ENCODE assay signal across 8 cellular contexts in the genomic region with DNA sequence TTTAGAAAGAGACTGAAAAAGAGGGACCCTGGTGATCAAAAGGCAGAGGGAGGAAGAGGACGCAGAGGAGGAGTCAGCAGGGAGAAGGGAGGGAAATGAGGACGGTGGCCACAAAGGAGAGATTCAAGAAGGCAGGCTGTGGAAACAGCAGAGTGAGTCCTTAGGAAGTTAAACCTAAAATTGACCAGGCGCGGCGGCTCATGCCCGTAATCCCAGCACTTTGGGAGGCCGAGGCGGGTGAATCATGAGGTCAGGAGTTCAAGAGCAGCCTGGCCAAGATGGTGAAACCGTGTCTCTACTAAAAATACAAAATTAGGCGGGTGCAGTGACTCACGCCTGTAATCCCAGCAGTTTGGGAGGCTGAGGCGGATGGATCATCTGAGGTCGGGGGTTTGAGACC. TPM values are rescaled to one million over a fixed set of nuclear protein-coding genes. Genes with fewer than 3 reads are reported as not detected.
DNase-seq lines count a peak whose midpoint lies in the region; ATAC-seq, FAIRE-seq and TF ChIP-seq lines count a peak whose summit lies in the region.
"Not testable (repeated sequence)": the region's sequence is repeated elsewhere in the genome, so short reads cannot be mapped to it uniquely, and the experiment has no call there.

No MANE protein-coding gene starts in this region.

- not testable (repeated sequence) for H3K27ac ChIP-seq in SJSA1, pancreas
- H3K27ac ChIP-seq in esophagus muscularis mucosa (replicated peaks in 1 of 4) (peak overlapping the region; percentile 67 to 89 (median 80)), liver (ENCODE audit: low read depth in 1 of 2, low read length in 2 of 2) (peak overlapping the region in 1 of 2 donors; percentile 57), transverse colon (peak overlapping the region; percentile 67 to 91 (median 84))

- H3K4me3 Mint-ChIP-seq in Calu3 (ENCODE audit: low read depth, unreplicated experiment), result peak overlapping the region; percentile 32

- H3K4me1 Mint-ChIP-seq in Calu3 (ENCODE audit: low read depth, unreplicated experiment), result peaks cover 11% of the 10 kb centered on the region

- BruUV-seq in Calu3 (replicated peaks; lab: Mats Ljungman, UMichigan), result not testable (repeated sequence)

- CTCF ChIA-PET in Calu3 (lab: Charles Lee), result not testable (repeated sequence)

- H3K9me3 ChIP-seq in SJSA1 (replicated peaks); esophagus muscularis mucosa; liver (ENCODE audit: control insufficient read depth in 4 of 4, low read length in 3 of 4); pancreas; transverse colon: not testable (repeated sequence)

- H3K9ac ChIP-seq in liver (ENCODE audit: low read depth in 1 of 2, low read length in 2 of 2), result not testable (repeated sequence)

- not testable (repeated sequence) for TF ChIP-seq CTCF in Calu3 (IDR thresholded peaks at IDR 0.05; ENCODE audit: unreplicated experiment); esophagus muscularis mucosa (IDR thresholded peaks at IDR 0.05); liver (IDR thresholded peaks at IDR 0.05; ENCODE audit: low read depth, low read length, missing input control); pancreas (IDR thresholded peaks at IDR 0.05); transverse colon (IDR thresholded peaks at IDR 0.05)

- TF ChIP-seq POLR2A in esophagus muscularis mucosa (IDR thresholded peaks at IDR 0.05; ENCODE audit: low read depth); transverse colon (IDR thresholded peaks at IDR 0.05): not testable (repeated sequence)

- H3K27ac Mint-ChIP-seq in Calu3 (ENCODE audit: unreplicated experiment), result not testable (repeated sequence)
- H3K27ac Mint-ChIP-seq in activated naive CD4-positive, alpha-beta T cell treated with anti-CD3 and anti-CD28 coated beads, Interleukin-2, amount 50 U/mL, for 72 hours, result peak overlapping the region; percentile 32 to 81

- not testable (repeated sequence) for H3K9me3 Mint-ChIP-seq in Calu3 (ENCODE audit: low read depth, unreplicated experiment); activated naive CD4-positive, alpha-beta T cell treated with anti-CD3 and anti-CD28 coated beads, Interleukin-2, amount 50 U/mL, for 72 hours

- in situ Hi-C loops in transverse colon (cut with MboI; ENCODE audit: low pct_ligation_motif_present in 1 of 4, low pct_unique_long_range_greater_than_20kb in 1 of 4, low sequenced_read_pairs in 3 of 4), result loop anchor here in 2 of 4 donors (25.0 kb wide), 3 partner anchors 193 to 443 kb away; a partner anchor contains a TSS

- not testable (repeated sequence) for H3K4me3 ChIP-seq in SJSA1; liver (ENCODE audit: low read depth in 1 of 3, low read length in 3 of 3); pancreas; transverse colon
- H3K4me3 ChIP-seq in esophagus muscularis mucosa, result peak overlapping the region in 1 of 4 donors; percentile 12

- not testable (repeated sequence) for DNase-seq in Calu3; activated naive CD4-positive, alpha-beta T cell treated with anti-CD3 and anti-CD28 coated beads, Interleukin-2, amount 50 U/mL, for 72 hours (ENCODE audit: low spot score in 2 of 2); esophagus muscularis mucosa (ENCODE audit: extremely low spot score)
- DNase-seq in M059J (ENCODE audit: low read depth), result peak; percentile 85
- peak; percentile 34 to 62 for DNase-seq in SJSA1 (ENCODE audit: low read depth in 1 of 2, low spot score in 2 of 2)
- DNase-seq in pancreas, result peak in 2 of 6 donors; percentile 10
- DNase-seq in transverse colon, result peak; percentile 53

- H3K36me3 ChIP-seq in SJSA1; esophagus muscularis mucosa; liver (ENCODE audit: control insufficient read depth in 4 of 4, insufficient read depth in 3 of 4, low read depth in 1 of 4, low read length in 3 of 4); pancreas; transverse colon: not testable (repeated sequence)

- not testable (repeated sequence) for ATAC-seq in activated naive CD4-positive, alpha-beta T cell treated with anti-CD3 and anti-CD28 coated beads, Interleukin-2, amount 50 U/mL, for 72 hours
- peak in 3 of 4 donors; percentile 30 to 70 (median 55) for ATAC-seq in pancreas

- not testable (repeated sequence) for TF ChIP-seq RAD21 in liver (IDR thresholded peaks at IDR 0.05)

- WGBS in esophagus muscularis mucosa, result 43% methylated on average over 13 of the region's 13 CpGs
- 75% methylated on average over 13 of the region's 13 CpGs for WGBS in liver
- WGBS in pancreas, 2 donors, result 61 to 72% methylated on average over 13 of the region's 13 CpGs
- WGBS in transverse colon (ENCODE audit: low coverage in 1 of 2), 2 donors, result 53 to 61% methylated on average over 11 to 13 of the region's 13 CpGs

- not testable (repeated sequence) for H3K4me1 ChIP-seq in SJSA1 (replicated peaks); liver (ENCODE audit: control insufficient read depth in 4 of 4, insufficient read depth in 4 of 4, low read length in 3 of 4); pancreas
- H3K4me1 ChIP-seq in esophagus muscularis mucosa (peaks cover 0 to 52% (median 37%) of the 10 kb centered on the region in 4 donors), transverse colon (peaks cover 0 to 33% (median 5%) of the 10 kb centered on the region in 4 donors)

- H3K36me3 Mint-ChIP-seq in Calu3 (ENCODE audit: insufficient read depth, unreplicated experiment); activated naive CD4-positive, alpha-beta T cell treated with anti-CD3 and anti-CD28 coated beads, Interleukin-2, amount 50 U/mL, for 72 hours: not testable (repeated sequence)

- H3K27me3 ChIP-seq in SJSA1 (replicated peaks); esophagus muscularis mucosa; liver (ENCODE audit: control insufficient read depth in 4 of 4, insufficient read depth in 4 of 4, low read length in 3 of 4); pancreas; transverse colon: not testable (repeated sequence)

- not testable (repeated sequence) for FAIRE-seq in pancreas (lab: Jason Lieb, UNC)

- H3K27me3 Mint-ChIP-seq in Calu3 (ENCODE audit: unreplicated experiment), result peaks cover 25% of the 10 kb centered on the region

- intact Hi-C loops in Calu3 (cut with micrococcal nuclease; ENCODE audit: unreplicated experiment); esophagus muscularis mucosa (cut with DNase I): not testable (repeated sequence)
- intact Hi-C loops in pancreas (cut with DNase I), result loop anchor here in 1 of 3 donors (10.0 kb wide), 2 partner anchors 176 to 306 kb away; a partner anchor contains a TSS
- intact Hi-C loops in transverse colon (cut with DNase I; ENCODE audit: low total_unique reads), result loop anchor here (5.0 kb wide), 1 partner anchor 632 kb away; a partner anchor contains a TSS

- not testable (repeated sequence) for TF ChIP-seq EP300 in esophagus muscularis mucosa (IDR thresholded peaks at IDR 0.05); transverse colon (IDR thresholded peaks at IDR 0.05; ENCODE audit: low read depth)

TF ChIP-seq in liver, 16 proteins besides CTCF, POLR2A, EP300 and RAD21:
- TF ChIP-seq JUND (IDR thresholded peaks at IDR 0.05), result peak in 1 of 2 donors; percentile 29
- peak; percentile 15 for TF ChIP-seq NR2F2 (IDR thresholded peaks at IDR 0.05)

RNA-seq across cellular contexts. Expression of a gene that starts 20.1 kb away (rescaled TPM):
- 31.9 and 34.9 TPM in 2 replicates for total RNA-seq in Calu3 (2022)
- total RNA-seq in M059J (2014; rRNA removed; shearing (Covaris generic)), result 27.7 and 54.2 TPM in 2 replicates
- total RNA-seq in SJSA1 (2014; rRNA removed; shearing (Covaris generic)), result 33.9 and 34.1 TPM in 2 replicates
- total RNA-seq in activated naive CD4-positive, alpha-beta T cell treated with anti-CD3 and anti-CD28 coated beads, Interleukin-2, amount 50 U/mL, for 72 hours, result 10 to 100 TPM; 30.1 to 36.0 TPM
- total RNA-seq in esophagus muscularis mucosa, result 10 to 100 TPM; 25.0 to 40.3 (median 29.4) TPM
- total RNA-seq in liver, result 10 to 100 TPM; 19.2 to 28.8 TPM
- 10 to 100 TPM in 1 of 2 donors, 1 to 10 TPM in 1; 3.3 to 10.6 TPM for polyA plus RNA-seq in liver
- total RNA-seq in pancreas, result 10 to 100 TPM; 17.7 to 45.4 (median 22.4) TPM
- polyA plus RNA-seq in pancreas, result 10 to 100 TPM; 17.1 to 26.6 TPM
- 100 to 1,000 TPM in 1 of 4 donors, 10 to 100 TPM in 3; 32.0 to 162 (median 92.8) TPM for total RNA-seq in transverse colon
